30 cellular contexts compared by ENCODE assay signal in genomic region chr10:9789996-9790395, GRCh38.
"Had no signal": no experiment of that assay in that cellular context is flagged by ENCODE, and none has a peak within 500 bp of the region (broad histone marks: within the 10 kb centered on the region; RNA-seq: fewer than 3 reads in every experiment).

No MANE protein-coding gene starts in this region.

- H3K27ac ChIP-seq: ascending aorta, cardiac muscle cell, VCaP had no signal

- H3K36me3 ChIP-seq: ascending aorta, cardiac muscle cell had no signal

- DNase-seq: activated B cell treated with CpG ODN at 0.5 μM for 24 hours; activated CD4-positive, alpha-beta memory T cell treated with anti-CD3 and anti-CD28 coated beads for 36 hours; activated CD4-positive, alpha-beta T cell treated with anti-CD3 and anti-CD28 coated beads for 4 hours; activated CD4-positive, alpha-beta T cell treated with anti-CD3 and anti-CD28 coated beads, Interleukin-2, amount 10 ng/mL, durations not matched to agents 24 days and 14 days; activated CD4-positive, alpha-beta T cell treated with anti-CD3 and anti-CD28 coated beads, Interleukin-2, amount 50 U/mL, for 1 hour; activated CD4-positive, alpha-beta T cell treated with anti-CD3 and anti-CD28 coated beads, Interleukin-2, amount 50 U/mL, for 4 hours; activated CD4-positive, CD25-positive, alpha-beta regulatory T cell treated with anti-CD3 and anti-CD28 coated beads, Interleukin-2, amount 50 U/mL, for 72 hours; activated CD8-positive, alpha-beta memory T cell treated with anti-CD3 and anti-CD28 coated beads, Interleukin-2, amount 50 U/mL, for 4 hours; activated CD8-positive, alpha-beta T cell treated with anti-CD3 and anti-CD28 coated beads for 36 hours; activated gamma-delta T cell; activated naive CD4-positive, alpha-beta T cell treated with anti-CD3 and anti-CD28 coated beads, Interleukin-2, amount 10 ng/mL, durations not matched to agents 7 days and 5 days; activated naive CD4-positive, alpha-beta T cell treated with Interleukin-2 at 50 U/mL for 16 hours; activated naive CD8-positive, alpha-beta T cell treated with anti-CD3 and anti-CD28 coated beads, Interleukin-2, amount 10 ng/mL, durations not matched to agents 7 days and 5 days; activated naive CD8-positive, alpha-beta T cell treated with anti-CD3 and anti-CD28 coated beads, Interleukin-2, amount 50 U/mL, for 24 hours; activated T-cell treated with anti-CD3 and anti-CD28 coated beads for 4 hours; activated T-cell treated with anti-CD3 and anti-CD28 coated beads, Interleukin-2, amount 50 U/mL, for 1 hour; activated T-cell treated with anti-CD3 and anti-CD28 coated beads, Interleukin-2, amount 50 U/mL, for 4 hours; activated T-cell treated with anti-CD3 and anti-CD28 coated beads, Interleukin-2, amount 50 U/mL, for 72 hours; amygdala; anterior cingulate cortex; caudate nucleus; cerebellar nuclear complex; T-helper 2 cell; T-helper 9 cell had no signal

- ATAC-seq: activated CD8-positive, alpha-beta T cell treated with anti-CD3 and anti-CD28 coated beads for 36 hours; activated naive CD8-positive, alpha-beta T cell treated with anti-CD3 and anti-CD28 coated beads, Interleukin-2, amount 50 U/mL, for 24 hours; activated T-cell treated with anti-CD3 and anti-CD28 coated beads, Interleukin-2, amount 50 U/mL, for 4 hours; activated T-cell treated with anti-CD3 and anti-CD28 coated beads, Interleukin-2, amount 50 U/mL, for 72 hours; activated T-helper 17 cell treated with anti-CD3 and anti-CD28 coated beads, Interleukin-2, amount 50 U/mL, for 72 hours had no signal

- H3K27me3 ChIP-seq: ascending aorta, cardiac muscle cell had no signal

- FAIRE-seq: bronchial epithelial cell, TTC549 had no signal

- H3K4me1 ChIP-seq: ascending aorta had no signal

- H3K9me3 ChIP-seq: ascending aorta had no signal

- H3K4me3 ChIP-seq: ascending aorta, cardiac muscle cell had no signal
